In the genomic region with DNA sequence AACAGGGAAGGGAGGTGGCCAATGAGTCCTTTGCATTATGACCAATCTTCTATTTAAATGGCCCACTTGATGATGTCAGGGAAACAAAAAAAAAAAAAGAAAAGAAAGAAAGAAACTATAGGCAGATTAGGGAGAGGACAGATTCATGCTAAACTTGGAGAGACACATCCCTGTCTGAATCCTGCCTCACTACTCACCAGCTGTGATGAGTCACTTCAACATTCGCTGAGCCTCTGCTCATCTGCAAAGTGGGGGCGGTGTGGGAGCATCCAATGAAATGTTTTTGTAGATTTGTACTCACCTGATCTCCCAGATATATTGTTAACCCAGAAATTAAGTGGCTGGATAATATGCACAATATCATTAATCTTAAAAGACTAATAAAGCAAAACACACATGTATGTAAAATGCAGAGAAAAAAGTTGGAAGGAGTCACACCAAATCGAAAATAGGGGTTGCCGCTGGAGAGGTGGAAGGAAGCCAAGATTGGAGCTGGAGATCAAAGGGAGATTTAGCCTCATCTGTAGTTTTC, we compare ENCODE assay signal across 12 cellular contexts. TPM values are rescaled to one million over a fixed set of nuclear protein-coding genes. Genes with fewer than 3 reads are reported as not detected.
A peak's percentile ranks its signal among the peaks of the same experiment; 100 is the strongest.
DNase-seq lines count a peak whose midpoint lies in the region; ATAC-seq and TF ChIP-seq lines count a peak whose summit lies in the region.
"Had no signal": no experiment of that assay in that cellular context is flagged by ENCODE, and none has a peak within 500 bp of the region (broad histone marks: within the 10 kb centered on the region; RNA-seq: fewer than 3 reads in every experiment).

No MANE protein-coding gene starts in this region.

- peak; percentile 84 for DNase-seq in AG20443 (ENCODE audit: low spot score)
- peak; percentile 43 for DNase-seq in HT-29 (ENCODE audit: low spot score)
- DNase-seq in chondrocyte (ENCODE audit: low spot score) = no peak
- no peak for DNase-seq in mucosa of descending colon
- no peak for DNase-seq in cerebellar cortex (ENCODE audit: low spot score)
- DNase-seq in NCI-H774 (lab: John Stamatoyannopoulos, UW) = no peak
- DNase-seq: KG1; NK-92 treated with Interleukin-12 subunit alpha and Interleukin-12 subunit beta, amount 100 ng/mL, for 24 hours had no signal

- peak; percentile 25 for ATAC-seq in mucosa of descending colon
- ATAC-seq in GM21515 (IDR thresholded peaks at IDR 0.05; ENCODE audit: unreplicated experiment) = no peak
- no peak for ATAC-seq in HG02884 (IDR thresholded peaks at IDR 0.05; ENCODE audit: unreplicated experiment)

- H3K4me3 Mint-ChIP-seq in chondrocyte (ENCODE audit: unreplicated experiment) = no peak overlapping the region
- H3K4me3 Mint-ChIP-seq: activated naive CD8-positive, alpha-beta T cell had no signal

- no peaks in the 10 kb centered on the region for H3K9me3 Mint-ChIP-seq in chondrocyte (ENCODE audit: low read depth)

- peaks cover 14% of the 10 kb centered on the region for H3K4me1 Mint-ChIP-seq in chondrocyte (ENCODE audit: low read depth)

- H3K27ac Mint-ChIP-seq in chondrocyte (ENCODE audit: unreplicated experiment) = peak overlapping the region; percentile 23
- H3K27ac Mint-ChIP-seq: activated naive CD8-positive, alpha-beta T cell had no signal

- no peaks in the 10 kb centered on the region for H3K27me3 Mint-ChIP-seq in chondrocyte (ENCODE audit: low read depth)
- H3K27me3 Mint-ChIP-seq: activated naive CD8-positive, alpha-beta T cell had no signal

- H3K4me1 ChIP-seq in mucosa of descending colon (ENCODE audit: low read depth) = peaks cover 5% of the 10 kb centered on the region

- no peak overlapping the region for H3K4me3 ChIP-seq in mucosa of descending colon
- H3K4me3 ChIP-seq: vagina had no signal

- intact Hi-C loops in mucosa of descending colon (cut with DNase I, micrococcal nuclease) = no loop called here

- H3K36me3 ChIP-seq in mucosa of descending colon (ENCODE audit: low read depth) = no peaks in the 10 kb centered on the region
- H3K36me3 ChIP-seq: vagina had no signal

- no peaks in the 10 kb centered on the region for H3K36me3 Mint-ChIP-seq in chondrocyte (ENCODE audit: low read depth)
- H3K36me3 Mint-ChIP-seq: activated naive CD8-positive, alpha-beta T cell had no signal

- TF ChIP-seq CTCF in chondrocyte (IDR thresholded peaks at IDR 0.05) = no peak
- TF ChIP-seq CTCF in mucosa of descending colon (IDR thresholded peaks at IDR 0.05) = no peak

- no peaks in the 10 kb centered on the region for H3K9me3 ChIP-seq in mucosa of descending colon
- H3K9me3 ChIP-seq: vagina had no signal

RNA-seq across cellular contexts. Expression of gene ERGIC1, which starts 17.1 kb away (rescaled TPM):
- 132 and 159 TPM in 2 replicates for total RNA-seq in HT-29 (2014; rRNA removed; shearing (Covaris generic))
- total RNA-seq in chondrocyte (141 to 154 TPM (median 148 TPM) in 3 replicates), mucosa of descending colon (100 to 1,000 TPM; 153 to 222 (median 199) TPM)

RNA-seq across cellular contexts. Expression of gene DUSP1, which starts 46.0 kb away (rescaled TPM):
- total RNA-seq in HT-29 (2014; rRNA removed; shearing (Covaris generic)) = 275 and 286 TPM in 2 replicates
- 91.5 to 171 TPM (median 150 TPM) in 3 replicates for total RNA-seq in chondrocyte
- 100 to 1,000 TPM in 2 of 3 donors, 10 to 100 TPM in 1; 90.9 to 233 (median 137) TPM for total RNA-seq in mucosa of descending colon

Comparison
In these comparisons a context has a peak if more than half of its experiments do, and no peak if none do; other contexts are left out.
1. DNase-seq: peak in AG20443 (single experiment) and HT-29 (single experiment); none in chondrocyte (single experiment), mucosa of descending colon (0 of 3), cerebellar cortex (single experiment) and NCI-H774 (single experiment).